Comparison of ENCODE assay signal across 6 cellular contexts in the genomic region with DNA sequence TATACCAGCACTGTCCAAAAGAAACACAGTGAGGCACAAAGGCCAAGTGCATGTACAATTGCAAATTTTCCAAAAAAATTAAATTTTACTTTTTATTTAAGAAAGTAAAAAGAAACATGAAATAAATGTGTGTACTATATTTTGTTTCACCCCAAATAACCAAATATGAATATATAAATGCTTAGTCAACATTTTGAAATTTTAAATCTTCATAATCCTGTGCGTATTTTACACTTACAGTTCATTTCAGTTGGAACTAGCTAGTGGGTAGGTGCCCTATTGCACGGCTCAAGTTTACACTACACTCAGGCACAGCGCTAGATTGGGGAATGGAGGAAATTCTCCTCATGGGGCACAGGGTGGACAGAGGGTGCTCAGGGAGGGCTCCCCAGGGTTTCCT. TPM values are rescaled to one million over a fixed set of nuclear protein-coding genes. Genes with fewer than 3 reads are reported as not detected.
DNase-seq lines count a peak whose midpoint lies in the region; ATAC-seq and TF ChIP-seq lines count a peak whose summit lies in the region.

No MANE protein-coding gene starts in this region.

- peaks cover 25% of the 10 kb centered on the region for H3K36me3 ChIP-seq in left ventricle myocardium inferior
- H3K36me3 ChIP-seq in vagina, result no peaks in the 10 kb centered on the region
- H3K36me3 ChIP-seq in tibial nerve, result peaks cover 0 to 17% (median 0%) of the 10 kb centered on the region in 3 donors

- WGBS in tibial nerve, 2 donors, result 79 to 83% methylated on average over 3 of the region's 3 CpGs

- no peak for TF ChIP-seq EP300 in tibial nerve (IDR thresholded peaks at IDR 0.05)

- no peak overlapping the region for H3K27ac ChIP-seq in left ventricle myocardium inferior (replicated peaks)
- no peak overlapping the region for H3K27ac ChIP-seq in vagina
- H3K27ac ChIP-seq in tibial nerve, result peak overlapping the region in 1 of 4 donors; percentile 91

- DNase-seq in left ventricle myocardium inferior, result no peak
- no peak for DNase-seq in left ventricle myocardium superior
- no peak for DNase-seq in foreskin fibroblast
- no peak for DNase-seq in vagina (ENCODE audit: extremely low spot score in 2 of 2)
- DNase-seq in tibial nerve (ENCODE audit: low spot score in 2 of 2), result no peak
- DNase-seq in SKM-1 (lab: John Stamatoyannopoulos, UW; ENCODE audit: unreplicated experiment), result no peak

- H3K4me3 ChIP-seq in left ventricle myocardium inferior (peak overlapping the region; percentile 90), foreskin fibroblast (ENCODE audit: low read depth in 1 of 2, low read length in 2 of 2) (peak overlapping the region; percentile 82 to 97), vagina (peak overlapping the region; percentile 78 to 79), tibial nerve (peak overlapping the region in 1 of 4 donors; percentile 88)

- H3K4me1 ChIP-seq in left ventricle myocardium inferior (peaks cover 44% of the 10 kb centered on the region), vagina (peaks cover 40% of the 10 kb centered on the region), tibial nerve (peaks cover 0 to 46% (median 11%) of the 10 kb centered on the region in 4 donors)

- no peak for TF ChIP-seq POLR2A in vagina (IDR thresholded peaks at IDR 0.05)
- TF ChIP-seq POLR2A in tibial nerve (IDR thresholded peaks at IDR 0.05), result no peak

- H3K9me3 ChIP-seq in left ventricle myocardium inferior (replicated peaks) (no peaks in the 10 kb centered on the region), vagina (no peaks in the 10 kb centered on the region), tibial nerve (no peaks in the 10 kb centered on the region)

- H3K27me3 ChIP-seq in left ventricle myocardium inferior (ENCODE audit: low read depth) (no peaks in the 10 kb centered on the region), vagina (no peaks in the 10 kb centered on the region), tibial nerve (no peaks in the 10 kb centered on the region)

- ATAC-seq in left ventricle myocardium superior, result no peak

- TF ChIP-seq CTCF in left ventricle myocardium inferior (IDR thresholded peaks at IDR 0.05; ENCODE audit: borderline replicate concordance), result no peak
- TF ChIP-seq CTCF in foreskin fibroblast (IDR thresholded peaks at IDR 0.05; ENCODE audit: low read depth, low read length), result no peak
- no peak for TF ChIP-seq CTCF in vagina (IDR thresholded peaks at IDR 0.05)
- no peak for TF ChIP-seq CTCF in tibial nerve (IDR thresholded peaks at IDR 0.05)

- intact Hi-C loops in left ventricle myocardium inferior (cut with micrococcal nuclease), result no loop called here
- intact Hi-C loops in left ventricle myocardium superior (cut with micrococcal nuclease), result no loop called here
- intact Hi-C loops in vagina (cut with DNase I), result no loop called here

RNA-seq across cellular contexts. Expression of gene BTN3A3, which starts 18.0 kb away (rescaled TPM):
- total RNA-seq in left ventricle myocardium inferior, result 8.3 TPM
- 8.9 TPM for total RNA-seq in left ventricle myocardium superior
- 13.0 TPM for total RNA-seq in vagina
- 10 to 100 TPM in 3 of 4 donors, 1 to 10 TPM in 1; 9.4 to 27.8 (median 14.0) TPM for total RNA-seq in tibial nerve

RNA-seq across cellular contexts. Expression of gene BTN3A1, which starts 20.3 kb away (rescaled TPM):
- total RNA-seq in left ventricle myocardium inferior, result 9.7 TPM
- total RNA-seq in left ventricle myocardium superior, result 9.4 TPM
- total RNA-seq in vagina, result 16.7 TPM
- total RNA-seq in tibial nerve, result 10 to 100 TPM; 12.3 to 29.3 (median 16.6) TPM

RNA-seq across cellular contexts. Expression of gene BTN2A1, which starts 35.4 kb away (rescaled TPM):
- 16.0 TPM for total RNA-seq in left ventricle myocardium inferior
- 14.6 TPM for total RNA-seq in left ventricle myocardium superior
- total RNA-seq in vagina, result 18.4 TPM
- 10 to 100 TPM; 15.7 to 29.0 (median 17.1) TPM for total RNA-seq in tibial nerve

RNA-seq across cellular contexts. Expression of gene BTN2A2, which starts 39.4 kb away (rescaled TPM):
- total RNA-seq in left ventricle myocardium inferior (4.2 TPM), left ventricle myocardium superior (4.5 TPM), vagina (6.1 TPM), tibial nerve (10 to 100 TPM in 3 of 4 donors, 1 to 10 TPM in 1; 6.7 to 20.7 (median 14.5) TPM)

RNA-seq across cellular contexts. Expression of gene BTN3A2, which starts 57.3 kb away (rescaled TPM):
- total RNA-seq in left ventricle myocardium inferior (13.1 TPM), left ventricle myocardium superior (15.5 TPM), vagina (18.2 TPM), tibial nerve (10 to 100 TPM in 3 of 4 donors, 1 to 10 TPM in 1; 8.4 to 14.0 (median 12.1) TPM)
